In the genomic region with DNA sequence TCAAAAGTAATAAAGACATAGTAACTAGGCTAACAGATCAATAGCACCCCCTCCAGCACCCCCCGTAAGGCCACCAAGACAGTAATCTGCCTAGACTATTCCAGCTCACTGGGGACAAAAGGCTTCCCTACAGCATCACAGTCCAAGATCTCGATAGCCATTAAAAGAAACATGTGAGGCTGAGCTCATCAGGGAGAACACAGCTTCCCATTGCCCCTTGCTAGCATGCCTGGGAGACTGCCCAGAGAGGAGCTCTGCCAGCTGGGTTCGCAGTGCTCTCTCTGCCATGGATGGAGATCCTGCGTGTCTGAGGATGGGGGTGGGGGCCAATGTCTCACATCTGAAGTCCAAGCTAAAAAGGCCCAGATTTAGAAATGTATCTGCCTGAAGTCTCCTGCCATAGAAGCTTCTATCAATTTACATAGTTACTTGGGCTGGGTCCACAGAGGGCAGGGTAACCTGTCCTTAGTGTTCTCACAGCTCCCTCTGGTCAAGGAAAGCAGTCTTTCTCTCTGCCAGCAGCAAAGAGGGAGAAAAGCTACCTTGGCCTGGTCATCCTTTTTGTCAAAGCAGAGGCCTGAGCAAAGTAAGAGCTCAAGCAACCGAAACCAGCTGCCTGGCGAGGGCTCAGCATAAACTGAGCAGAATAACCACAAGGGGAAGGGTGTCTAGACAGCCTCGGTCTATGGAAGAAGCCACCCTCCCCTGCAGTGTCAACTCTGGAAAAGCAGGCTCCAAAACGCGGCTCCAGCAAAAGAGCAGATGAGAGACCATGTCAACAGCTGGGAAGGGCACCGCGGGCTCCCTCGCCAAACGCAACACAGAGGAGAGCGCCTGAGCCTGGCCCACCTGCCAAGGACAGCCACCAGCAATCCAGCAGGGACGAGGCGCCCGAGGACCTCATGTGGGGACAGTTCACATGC, we compare ENCODE assay signal across 2 cellular contexts.
A peak's percentile ranks its signal among the peaks of the same experiment; 100 is the strongest.
TF ChIP-seq lines count a peak whose summit lies in the region.

No MANE protein-coding gene starts in this region.

TF ChIP-seq in GM12878, 131 proteins besides CTCF, POLR2A, EP300 and RAD21:
- peak; percentile 73 for TF ChIP-seq RUNX3 (IDR thresholded peaks at IDR 0.05; ENCODE audit: low read length)
- TF ChIP-seq STAT3 (IDR thresholded peaks at IDR 0.05; ENCODE audit: low read depth, low read length): no peak
- TF ChIP-seq SUPT20H (IDR thresholded peaks at IDR 0.05; ENCODE audit: borderline replicate concordance, control insufficient read depth, low read depth, low read length): no peak
- TF ChIP-seq, protein P1, sequence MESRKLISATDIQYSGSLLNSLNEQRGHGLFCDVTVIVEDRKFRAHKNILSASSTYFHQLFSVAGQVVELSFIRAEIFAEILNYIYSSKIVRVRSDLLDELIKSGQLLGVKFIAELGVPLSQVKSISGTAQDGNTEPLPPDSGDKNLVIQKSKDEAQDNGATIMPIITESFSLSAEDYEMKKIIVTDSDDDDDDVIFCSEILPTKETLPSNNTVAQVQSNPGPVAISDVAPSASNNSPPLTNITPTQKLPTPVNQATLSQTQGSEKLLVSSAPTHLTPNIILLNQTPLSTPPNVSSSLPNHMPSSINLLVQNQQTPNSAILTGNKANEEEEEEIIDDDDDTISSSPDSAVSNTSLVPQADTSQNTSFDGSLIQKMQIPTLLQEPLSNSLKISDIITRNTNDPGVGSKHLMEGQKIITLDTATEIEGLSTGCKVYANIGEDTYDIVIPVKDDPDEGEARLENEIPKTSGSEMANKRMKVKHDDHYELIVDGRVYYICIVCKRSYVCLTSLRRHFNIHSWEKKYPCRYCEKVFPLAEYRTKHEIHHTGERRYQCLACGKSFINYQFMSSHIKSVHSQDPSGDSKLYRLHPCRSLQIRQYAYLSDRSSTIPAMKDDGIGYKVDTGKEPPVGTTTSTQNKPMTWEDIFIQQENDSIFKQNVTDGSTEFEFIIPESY (IDR thresholded peaks at IDR 0.05): peak; percentile 81; the same call in 1 of the 2 replicates

TF ChIP-seq in HepG2, 621 proteins besides CTCF, POLR2A, EP300 and RAD21 (continues in another document):
- no peak for TF ChIP-seq ZNF337 (CRISPR knock-in tag; IDR thresholded peaks at IDR 0.05; ENCODE audit: borderline replicate concordance, low read depth)
- TF ChIP-seq, protein P2, sequence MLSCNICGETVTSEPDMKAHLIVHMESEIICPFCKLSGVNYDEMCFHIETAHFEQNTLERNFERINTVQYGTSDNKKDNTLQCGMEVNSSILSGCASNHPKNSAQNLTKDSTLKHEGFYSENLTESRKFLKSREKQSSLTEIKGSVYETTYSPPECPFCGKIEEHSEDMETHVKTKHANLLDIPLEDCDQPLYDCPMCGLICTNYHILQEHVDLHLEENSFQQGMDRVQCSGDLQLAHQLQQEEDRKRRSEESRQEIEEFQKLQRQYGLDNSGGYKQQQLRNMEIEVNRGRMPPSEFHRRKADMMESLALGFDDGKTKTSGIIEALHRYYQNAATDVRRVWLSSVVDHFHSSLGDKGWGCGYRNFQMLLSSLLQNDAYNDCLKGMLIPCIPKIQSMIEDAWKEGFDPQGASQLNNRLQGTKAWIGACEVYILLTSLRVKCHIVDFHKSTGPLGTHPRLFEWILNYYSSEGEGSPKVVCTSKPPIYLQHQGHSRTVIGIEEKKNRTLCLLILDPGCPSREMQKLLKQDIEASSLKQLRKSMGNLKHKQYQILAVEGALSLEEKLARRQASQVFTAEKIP (CRISPR knock-in tag; IDR thresholded peaks at IDR 0.05; ENCODE audit: borderline replicate concordance): no peak
- no peak for TF ChIP-seq THYN1 (CRISPR knock-in tag; IDR thresholded peaks at IDR 0.05; ENCODE audit: borderline replicate concordance, low read depth)
- TF ChIP-seq, protein P3, sequence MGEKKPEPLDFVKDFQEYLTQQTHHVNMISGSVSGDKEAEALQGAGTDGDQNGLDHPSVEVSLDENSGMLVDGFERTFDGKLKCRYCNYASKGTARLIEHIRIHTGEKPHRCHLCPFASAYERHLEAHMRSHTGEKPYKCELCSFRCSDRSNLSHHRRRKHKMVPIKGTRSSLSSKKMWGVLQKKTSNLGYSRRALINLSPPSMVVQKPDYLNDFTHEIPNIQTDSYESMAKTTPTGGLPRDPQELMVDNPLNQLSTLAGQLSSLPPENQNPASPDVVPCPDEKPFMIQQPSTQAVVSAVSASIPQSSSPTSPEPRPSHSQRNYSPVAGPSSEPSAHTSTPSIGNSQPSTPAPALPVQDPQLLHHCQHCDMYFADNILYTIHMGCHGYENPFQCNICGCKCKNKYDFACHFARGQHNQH (CRISPR knock-in tag; IDR thresholded peaks at IDR 0.05): no peak
- TF ChIP-seq, protein P1 (CRISPR knock-in tag; IDR thresholded peaks at IDR 0.05): peak; percentile 93
- TF ChIP-seq, protein P4, sequence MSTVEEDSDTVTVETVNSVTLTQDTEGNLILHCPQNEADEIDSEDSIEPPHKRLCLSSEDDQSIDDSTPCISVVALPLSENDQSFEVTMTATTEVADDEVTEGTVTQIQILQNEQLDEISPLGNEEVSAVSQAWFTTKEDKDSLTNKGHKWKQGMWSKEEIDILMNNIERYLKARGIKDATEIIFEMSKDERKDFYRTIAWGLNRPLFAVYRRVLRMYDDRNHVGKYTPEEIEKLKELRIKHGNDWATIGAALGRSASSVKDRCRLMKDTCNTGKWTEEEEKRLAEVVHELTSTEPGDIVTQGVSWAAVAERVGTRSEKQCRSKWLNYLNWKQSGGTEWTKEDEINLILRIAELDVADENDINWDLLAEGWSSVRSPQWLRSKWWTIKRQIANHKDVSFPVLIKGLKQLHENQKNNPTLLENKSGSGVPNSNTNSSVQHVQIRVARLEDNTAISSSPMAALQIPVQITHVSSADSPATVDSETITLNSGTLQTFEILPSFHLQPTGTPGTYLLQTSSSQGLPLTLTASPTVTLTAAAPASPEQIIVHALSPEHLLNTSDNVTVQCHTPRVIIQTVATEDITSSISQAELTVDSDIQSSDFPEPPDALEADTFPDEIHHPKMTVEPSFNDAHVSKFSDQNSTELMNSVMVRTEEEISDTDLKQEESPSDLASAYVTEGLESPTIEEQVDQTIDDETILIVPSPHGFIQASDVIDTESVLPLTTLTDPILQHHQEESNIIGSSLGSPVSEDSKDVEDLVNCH (CRISPR knock-in tag; IDR thresholded peaks at IDR 0.05): no peak
- no peak for TF ChIP-seq TMF1 (CRISPR knock-in tag; IDR thresholded peaks at IDR 0.05; ENCODE audit: low read depth)
- TF ChIP-seq, protein P5, sequence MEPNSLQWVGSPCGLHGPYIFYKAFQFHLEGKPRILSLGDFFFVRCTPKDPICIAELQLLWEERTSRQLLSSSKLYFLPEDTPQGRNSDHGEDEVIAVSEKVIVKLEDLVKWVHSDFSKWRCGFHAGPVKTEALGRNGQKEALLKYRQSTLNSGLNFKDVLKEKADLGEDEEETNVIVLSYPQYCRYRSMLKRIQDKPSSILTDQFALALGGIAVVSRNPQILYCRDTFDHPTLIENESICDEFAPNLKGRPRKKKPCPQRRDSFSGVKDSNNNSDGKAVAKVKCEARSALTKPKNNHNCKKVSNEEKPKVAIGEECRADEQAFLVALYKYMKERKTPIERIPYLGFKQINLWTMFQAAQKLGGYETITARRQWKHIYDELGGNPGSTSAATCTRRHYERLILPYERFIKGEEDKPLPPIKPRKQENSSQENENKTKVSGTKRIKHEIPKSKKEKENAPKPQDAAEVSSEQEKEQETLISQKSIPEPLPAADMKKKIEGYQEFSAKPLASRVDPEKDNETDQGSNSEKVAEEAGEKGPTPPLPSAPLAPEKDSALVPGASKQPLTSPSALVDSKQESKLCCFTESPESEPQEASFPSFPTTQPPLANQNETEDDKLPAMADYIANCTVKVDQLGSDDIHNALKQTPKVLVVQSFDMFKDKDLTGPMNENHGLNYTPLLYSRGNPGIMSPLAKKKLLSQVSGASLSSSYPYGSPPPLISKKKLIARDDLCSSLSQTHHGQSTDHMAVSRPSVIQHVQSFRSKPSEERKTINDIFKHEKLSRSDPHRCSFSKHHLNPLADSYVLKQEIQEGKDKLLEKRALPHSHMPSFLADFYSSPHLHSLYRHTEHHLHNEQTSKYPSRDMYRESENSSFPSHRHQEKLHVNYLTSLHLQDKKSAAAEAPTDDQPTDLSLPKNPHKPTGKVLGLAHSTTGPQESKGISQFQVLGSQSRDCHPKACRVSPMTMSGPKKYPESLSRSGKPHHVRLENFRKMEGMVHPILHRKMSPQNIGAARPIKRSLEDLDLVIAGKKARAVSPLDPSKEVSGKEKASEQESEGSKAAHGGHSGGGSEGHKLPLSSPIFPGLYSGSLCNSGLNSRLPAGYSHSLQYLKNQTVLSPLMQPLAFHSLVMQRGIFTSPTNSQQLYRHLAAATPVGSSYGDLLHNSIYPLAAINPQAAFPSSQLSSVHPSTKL (CRISPR knock-in tag; IDR thresholded peaks at IDR 0.05): no peak
- no peak for TF ChIP-seq ZNF616 (CRISPR knock-in tag; IDR thresholded peaks at IDR 0.05; ENCODE audit: low read depth)
- no peak for TF ChIP-seq ZZZ3 (CRISPR knock-in tag; IDR thresholded peaks at IDR 0.05; ENCODE audit: borderline replicate concordance)
- no peak for TF ChIP-seq TBX3 (IDR thresholded peaks at IDR 0.05; ENCODE audit: borderline replicate concordance)
- TF ChIP-seq ZBTB38 (CRISPR knock-in tag; IDR thresholded peaks at IDR 0.05): no peak; the same call in 1 of the 2 replicates
- TF ChIP-seq, protein P6, sequence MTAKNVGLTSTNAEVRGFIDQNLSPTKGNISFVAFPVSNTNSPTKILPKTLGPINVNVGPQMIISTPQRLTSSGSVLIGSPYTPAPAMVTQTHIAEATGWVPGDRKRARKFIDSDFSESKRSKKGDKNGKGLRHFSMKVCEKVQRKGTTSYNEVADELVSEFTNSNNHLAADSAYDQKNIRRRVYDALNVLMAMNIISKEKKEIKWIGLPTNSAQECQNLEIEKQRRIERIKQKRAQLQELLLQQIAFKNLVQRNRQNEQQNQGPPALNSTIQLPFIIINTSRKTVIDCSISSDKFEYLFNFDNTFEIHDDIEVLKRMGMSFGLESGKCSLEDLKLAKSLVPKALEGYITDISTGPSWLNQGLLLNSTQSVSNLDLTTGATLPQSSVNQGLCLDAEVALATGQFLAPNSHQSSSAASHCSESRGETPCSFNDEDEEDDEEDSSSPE (CRISPR knock-in tag; IDR thresholded peaks at IDR 0.05): no peak
- TF ChIP-seq ZNF672 (CRISPR knock-in tag; IDR thresholded peaks at IDR 0.05): no peak
- no peak for TF ChIP-seq HOXA5 (CRISPR knock-in tag; IDR thresholded peaks at IDR 0.05)
- TF ChIP-seq, protein P7, sequence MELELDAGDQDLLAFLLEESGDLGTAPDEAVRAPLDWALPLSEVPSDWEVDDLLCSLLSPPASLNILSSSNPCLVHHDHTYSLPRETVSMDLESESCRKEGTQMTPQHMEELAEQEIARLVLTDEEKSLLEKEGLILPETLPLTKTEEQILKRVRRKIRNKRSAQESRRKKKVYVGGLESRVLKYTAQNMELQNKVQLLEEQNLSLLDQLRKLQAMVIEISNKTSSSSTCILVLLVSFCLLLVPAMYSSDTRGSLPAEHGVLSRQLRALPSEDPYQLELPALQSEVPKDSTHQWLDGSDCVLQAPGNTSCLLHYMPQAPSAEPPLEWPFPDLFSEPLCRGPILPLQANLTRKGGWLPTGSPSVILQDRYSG (CRISPR knock-in tag; IDR thresholded peaks at IDR 0.05): no peak
- TF ChIP-seq, protein P8, sequence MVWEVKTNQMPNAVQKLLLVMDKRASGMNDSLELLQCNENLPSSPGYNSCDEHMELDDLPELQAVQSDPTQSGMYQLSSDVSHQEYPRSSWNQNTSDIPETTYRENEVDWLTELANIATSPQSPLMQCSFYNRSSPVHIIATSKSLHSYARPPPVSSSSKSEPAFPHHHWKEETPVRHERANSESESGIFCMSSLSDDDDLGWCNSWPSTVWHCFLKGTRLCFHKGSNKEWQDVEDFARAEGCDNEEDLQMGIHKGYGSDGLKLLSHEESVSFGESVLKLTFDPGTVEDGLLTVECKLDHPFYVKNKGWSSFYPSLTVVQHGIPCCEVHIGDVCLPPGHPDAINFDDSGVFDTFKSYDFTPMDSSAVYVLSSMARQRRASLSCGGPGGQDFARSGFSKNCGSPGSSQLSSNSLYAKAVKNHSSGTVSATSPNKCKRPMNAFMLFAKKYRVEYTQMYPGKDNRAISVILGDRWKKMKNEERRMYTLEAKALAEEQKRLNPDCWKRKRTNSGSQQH (CRISPR knock-in tag; IDR thresholded peaks at IDR 0.05; ENCODE audit: low read depth): no peak
- TF ChIP-seq, protein P9, sequence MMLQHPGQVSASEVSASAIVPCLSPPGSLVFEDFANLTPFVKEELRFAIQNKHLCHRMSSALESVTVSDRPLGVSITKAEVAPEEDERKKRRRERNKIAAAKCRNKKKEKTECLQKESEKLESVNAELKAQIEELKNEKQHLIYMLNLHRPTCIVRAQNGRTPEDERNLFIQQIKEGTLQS (CRISPR knock-in tag; IDR thresholded peaks at IDR 0.05): no peak
- TF ChIP-seq SMC3 (IDR thresholded peaks at IDR 0.05; ENCODE audit: low read length): no peak
- TF ChIP-seq ZNF431 (CRISPR knock-in tag; IDR thresholded peaks at IDR 0.05; ENCODE audit: borderline replicate concordance, low read depth): no peak
- no peak for TF ChIP-seq ZFP62 (CRISPR knock-in tag; IDR thresholded peaks at IDR 0.05)
- no peak for TF ChIP-seq SUZ12 (IDR thresholded peaks at IDR 0.05; ENCODE audit: low read depth, low read length)
- TF ChIP-seq, protein P10, sequence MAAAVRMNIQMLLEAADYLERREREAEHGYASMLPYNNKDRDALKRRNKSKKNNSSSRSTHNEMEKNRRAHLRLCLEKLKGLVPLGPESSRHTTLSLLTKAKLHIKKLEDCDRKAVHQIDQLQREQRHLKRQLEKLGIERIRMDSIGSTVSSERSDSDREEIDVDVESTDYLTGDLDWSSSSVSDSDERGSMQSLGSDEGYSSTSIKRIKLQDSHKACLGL (CRISPR knock-in tag; IDR thresholded peaks at IDR 0.05): no peak
- no peak for TF ChIP-seq SAFB2 (CRISPR knock-in tag; IDR thresholded peaks at IDR 0.05; ENCODE audit: borderline replicate concordance, low read depth)
- TF ChIP-seq, protein P11, sequence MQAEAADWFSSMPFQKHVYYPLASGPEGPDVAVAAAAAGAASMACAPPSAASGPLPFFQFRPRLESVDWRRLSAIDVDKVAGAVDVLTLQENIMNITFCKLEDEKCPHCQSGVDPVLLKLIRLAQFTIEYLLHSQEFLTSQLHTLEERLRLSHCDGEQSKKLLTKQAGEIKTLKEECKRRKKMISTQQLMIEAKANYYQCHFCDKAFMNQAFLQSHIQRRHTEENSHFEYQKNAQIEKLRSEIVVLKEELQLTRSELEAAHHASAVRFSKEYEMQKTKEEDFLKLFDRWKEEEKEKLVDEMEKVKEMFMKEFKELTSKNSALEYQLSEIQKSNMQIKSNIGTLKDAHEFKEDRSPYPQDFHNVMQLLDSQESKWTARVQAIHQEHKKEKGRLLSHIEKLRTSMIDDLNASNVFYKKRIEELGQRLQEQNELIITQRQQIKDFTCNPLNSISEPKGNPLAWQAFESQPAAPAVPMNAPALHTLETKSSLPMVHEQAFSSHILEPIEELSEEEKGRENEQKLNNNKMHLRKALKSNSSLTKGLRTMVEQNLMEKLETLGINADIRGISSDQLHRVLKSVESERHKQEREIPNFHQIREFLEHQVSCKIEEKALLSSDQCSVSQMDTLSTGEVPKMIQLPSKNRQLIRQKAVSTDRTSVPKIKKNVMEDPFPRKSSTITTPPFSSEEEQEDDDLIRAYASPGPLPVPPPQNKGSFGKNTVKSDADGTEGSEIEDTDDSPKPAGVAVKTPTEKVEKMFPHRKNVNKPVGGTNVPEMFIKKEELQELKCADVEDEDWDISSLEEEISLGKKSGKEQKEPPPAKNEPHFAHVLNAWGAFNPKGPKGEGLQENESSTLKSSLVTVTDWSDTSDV (CRISPR knock-in tag; IDR thresholded peaks at IDR 0.05): no peak
